In genomic region chr3:32172420-32172819, GRCh38 we compare ENCODE assay signal across 11 cellular contexts.
"Had no signal": no experiment of that assay in that cellular context is flagged by ENCODE, and none has a peak within 500 bp of the region (broad histone marks: within the 10 kb centered on the region; RNA-seq: fewer than 3 reads in every experiment).

No MANE protein-coding gene starts in this region.

- H3K9ac ChIP-seq: GM23248 had no signal

- H3K27ac Mint-ChIP-seq: GM23338, H9, HFFc6 had no signal

- DNase-seq: GM23248, GOT3, H7, H9, HCEC 1CT, HFFc6 had no signal

- H3K4me1 ChIP-seq: HAP-1 had no signal

- ATAC-seq: GM23338, HCT116 had no signal

- H3K27ac ChIP-seq: GM23248 had no signal

- H3K9me3 ChIP-seq: HAP-1 had no signal

- H3K4me2 ChIP-seq: GM23338 had no signal

- H2AFZ ChIP-seq: GM23248, GM23338 had no signal

- H3K4me3 Mint-ChIP-seq: GM23338, H9, HFFc6 had no signal

- H3K4me3 ChIP-seq: GM23248, GM23338, HAP-1 had no signal

- H3K36me3 ChIP-seq: HAP-1 had no signal

- FAIRE-seq: H1, H54 had no signal
